ENCODE assay signal across 1 cellular context in the genomic region with DNA sequence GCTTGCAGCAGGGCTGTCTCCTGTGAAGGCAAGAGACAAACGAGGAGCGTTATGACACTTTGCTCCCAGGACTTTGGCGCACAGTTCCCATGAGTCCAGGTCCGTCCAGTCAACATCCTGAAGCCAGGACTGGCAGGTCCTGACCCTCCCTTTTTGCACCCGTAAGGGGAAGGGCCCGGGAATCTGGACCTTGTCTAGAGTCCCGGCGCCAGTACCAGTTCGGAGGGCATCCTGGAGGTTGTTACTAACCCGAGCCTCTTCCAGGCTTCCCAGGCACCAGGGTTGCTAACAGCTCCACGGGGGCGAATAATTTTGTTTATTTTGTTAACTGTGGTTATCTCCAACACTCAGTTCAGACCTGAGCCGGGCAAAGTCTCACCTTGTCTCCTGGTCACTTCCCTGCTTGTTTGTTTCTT.
TF ChIP-seq lines count a peak whose summit lies in the region.

No MANE protein-coding gene starts in this region.

TF ChIP-seq in H1, 55 proteins besides CTCF, POLR2A, EP300 and RAD21:
- TF ChIP-seq TEAD4 (IDR thresholded peaks at IDR 0.05; ENCODE audit: low read depth, low read length) = no peak
- no peak for TF ChIP-seq BACH1 (IDR thresholded peaks at IDR 0.05; ENCODE audit: low read length)
- no peak for TF ChIP-seq TBP (IDR thresholded peaks at IDR 0.05; ENCODE audit: low read depth, low read length)
- TF ChIP-seq, protein P1, sequence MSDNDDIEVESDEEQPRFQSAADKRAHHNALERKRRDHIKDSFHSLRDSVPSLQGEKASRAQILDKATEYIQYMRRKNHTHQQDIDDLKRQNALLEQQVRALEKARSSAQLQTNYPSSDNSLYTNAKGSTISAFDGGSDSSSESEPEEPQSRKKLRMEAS (IDR thresholded peaks at IDR 0.05) = no peak
- no peak for TF ChIP-seq EGR1 (IDR thresholded peaks at IDR 0.05; ENCODE audit: borderline replicate concordance, low read depth, low read length)
- no peak for TF ChIP-seq TAF7 (optimal IDR thresholded peaks at IDR 0.05; ENCODE audit: borderline replicate concordance, low read depth, low read length)
- TF ChIP-seq CBX5 (IDR thresholded peaks at IDR 0.05; ENCODE audit: low read depth, low read length) = no peak
- no peak for TF ChIP-seq RXRA (IDR thresholded peaks at IDR 0.05; ENCODE audit: insufficient read depth, low read depth, low read length)
- TF ChIP-seq PHF8 (conservative IDR thresholded peaks at IDR 0.05; ENCODE audit: low read depth, low read length) = no peak
- no peak for TF ChIP-seq CTBP2 (IDR thresholded peaks at IDR 0.05; ENCODE audit: borderline replicate concordance, insufficient read depth, insufficient read length, low read length)
- TF ChIP-seq SUZ12 (IDR thresholded peaks at IDR 0.05; ENCODE audit: low read length) = no peak
- no peak for TF ChIP-seq POLR2AphosphoS5 (IDR thresholded peaks at IDR 0.05; ENCODE audit: low read depth, low read length)
- TF ChIP-seq ZNF274 (IDR thresholded peaks at IDR 0.05; ENCODE audit: borderline replicate concordance, extremely low read depth, low read length) = no peak
- no peak for TF ChIP-seq CBX8 (IDR thresholded peaks at IDR 0.05; ENCODE audit: borderline replicate concordance, low read depth, low read length)
- TF ChIP-seq YY1 (IDR thresholded peaks at IDR 0.05; ENCODE audit: low read depth, low read length) = no peak
- no peak for TF ChIP-seq FOSL1 (IDR thresholded peaks at IDR 0.05; ENCODE audit: insufficient read depth, low read depth, low read length)
- TF ChIP-seq, protein P2, sequence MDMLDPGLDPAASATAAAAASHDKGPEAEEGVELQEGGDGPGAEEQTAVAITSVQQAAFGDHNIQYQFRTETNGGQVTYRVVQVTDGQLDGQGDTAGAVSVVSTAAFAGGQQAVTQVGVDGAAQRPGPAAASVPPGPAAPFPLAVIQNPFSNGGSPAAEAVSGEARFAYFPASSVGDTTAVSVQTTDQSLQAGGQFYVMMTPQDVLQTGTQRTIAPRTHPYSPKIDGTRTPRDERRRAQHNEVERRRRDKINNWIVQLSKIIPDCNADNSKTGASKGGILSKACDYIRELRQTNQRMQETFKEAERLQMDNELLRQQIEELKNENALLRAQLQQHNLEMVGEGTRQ (IDR thresholded peaks at IDR 0.05; ENCODE audit: low read length) = no peak
- TF ChIP-seq RNF2 (IDR thresholded peaks at IDR 0.05; ENCODE audit: borderline replicate concordance, low read depth, low read length, missing control alignments, poor library complexity, severe bottlenecking) = no peak
